9 cellular contexts compared by ENCODE assay signal in the genomic region with DNA sequence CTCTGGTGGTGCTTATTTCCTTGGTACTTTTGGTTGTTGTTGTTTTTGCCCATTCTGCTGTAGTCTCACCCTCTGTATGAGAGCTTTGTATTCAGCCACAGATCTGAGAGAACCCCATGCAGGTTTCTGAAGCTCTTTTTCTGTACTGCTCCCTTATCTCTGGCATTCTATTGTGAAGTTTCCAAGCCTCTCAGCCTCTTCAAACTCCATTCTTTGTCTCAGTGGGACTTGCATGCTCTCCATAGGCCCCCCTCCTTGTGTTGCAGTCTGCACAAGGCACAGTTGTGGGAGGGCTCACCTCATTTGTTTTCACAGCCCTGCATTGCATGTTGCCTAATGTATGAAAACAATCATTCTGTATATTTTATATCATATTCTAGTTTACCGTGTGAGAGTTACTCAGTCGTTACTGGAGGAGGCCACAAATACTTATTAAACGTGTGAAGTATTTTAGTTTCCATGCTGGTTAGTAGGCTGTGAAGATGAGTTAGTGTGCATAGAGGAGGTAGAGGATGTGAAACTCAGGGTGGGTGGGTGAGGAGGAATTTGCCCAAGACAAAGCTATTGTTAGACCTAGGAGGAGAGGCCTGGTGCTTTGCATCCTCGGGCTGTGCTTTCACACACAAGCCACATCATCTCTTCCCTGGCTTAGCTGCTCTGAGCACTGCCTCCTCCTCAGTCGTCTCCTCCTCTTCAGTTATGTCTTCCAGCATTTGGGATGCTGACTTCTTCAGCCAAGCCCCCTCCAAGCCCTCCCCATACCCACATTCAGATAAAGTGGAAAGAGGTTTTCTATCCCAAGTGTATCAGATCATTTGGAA. TPM values are rescaled to one million over a fixed set of nuclear protein-coding genes. Genes with fewer than 3 reads are reported as not detected.
DNase-seq lines count a peak whose midpoint lies in the region; ATAC-seq and TF ChIP-seq lines count a peak whose summit lies in the region.
"Had no signal": no experiment of that assay in that cellular context is flagged by ENCODE, and none has a peak within 500 bp of the region (broad histone marks: within the 10 kb centered on the region; RNA-seq: fewer than 3 reads in every experiment).

No MANE protein-coding gene starts in this region.

- H3K4me1 ChIP-seq in OCI-LY7 (ENCODE audit: insufficient read depth, low read length, poor library complexity, severe bottlenecking) (peaks cover 89% of the 10 kb centered on the region), mesodermal cell (ENCODE audit: control insufficient read depth, insufficient read depth, low read length, poor library complexity, severe bottlenecking) (peaks cover 16% of the 10 kb centered on the region)

- no peaks in the 10 kb centered on the region for H3K9me2 ChIP-seq in OCI-LY7 (ENCODE audit: insufficient read depth, low read length)

- POLR2A ChIA-PET in OCI-LY7 (lab: Charles Lee) = interaction anchor here (0.6 to 8.9 kb wide), 29 partner anchors 7 to 1661 kb away, joined by 3 to 114 read pairs (median 4); partner anchors contain the start of genes CEPT1, CHI3L2 and DRAM2

- H3K79me2 ChIP-seq in OCI-LY7 (ENCODE audit: insufficient read depth, low read depth, low read length) = no peaks in the 10 kb centered on the region

- TF ChIP-seq CTCF in OCI-LY7 (conservative IDR thresholded peaks at IDR 0.05; ENCODE audit: low read length) = no peak

- H3K4me3 ChIP-seq in OCI-LY7 (ENCODE audit: low read depth, low read length, poor library complexity, severe bottlenecking) (peak overlapping the region; percentile 52), mesodermal cell (ENCODE audit: extremely low read depth, insufficient read depth, low read length, poor library complexity, severe bottlenecking) (no peak overlapping the region)

- no peaks in the 10 kb centered on the region for H4K20me1 ChIP-seq in OCI-LY7 (ENCODE audit: insufficient read depth, low read length)

- intact Hi-C loops in OCI-LY7 (cut with micrococcal nuclease; ENCODE audit: unreplicated experiment) = loop anchor here (2.0 to 10.0 kb wide), 8 partner anchors 15 to 587 kb away; partner anchors contain the start of gene DDX20
- intact Hi-C loops in posterior vena cava (cut with DNase I) = loop anchor here (5.0 to 10.0 kb wide), 2 partner anchors 175 to 183 kb away; no protein-coding TSS in a partner anchor

- CTCF ChIA-PET in OCI-LY7 (lab: Charles Lee; ENCODE audit: unreplicated experiment) = interaction anchor here (0.9 to 2.1 kb wide), 7 partner anchors 69 to 288 kb away, joined by 3 to 5 read pairs (median 3); no protein-coding TSS in a partner anchor

- no peaks in the 10 kb centered on the region for H3K36me3 ChIP-seq in OCI-LY7 (ENCODE audit: insufficient read depth, low read length)
- no peaks in the 10 kb centered on the region for H3K36me3 ChIP-seq in mesodermal cell (ENCODE audit: control insufficient read depth, insufficient read depth, low read length)

- 86 to 96% methylated on average over 1 to 2 of the region's 5 CpGs for WGBS in mesodermal cell (ENCODE audit: insufficient coverage in 2 of 2), 2 experiments

- BruUV-seq in OCI-LY7 (replicated peaks; lab: Mats Ljungman, UMichigan) = no TSS peak

- peak overlapping the region; percentile 4; the same call in 1 of the 2 replicates for H2AFZ ChIP-seq in OCI-LY7 (ENCODE audit: low read length)

- peak overlapping the region; percentile 87 for H3K4me2 ChIP-seq in OCI-LY7 (ENCODE audit: low read length)

- ATAC-seq in GM18520 (IDR thresholded peaks at IDR 0.05; ENCODE audit: unreplicated experiment) (peak; percentile 23), HG02623 (IDR thresholded peaks at IDR 0.05; ENCODE audit: unreplicated experiment) (peak; percentile 27)

- H3K9me3 ChIP-seq in OCI-LY7 (ENCODE audit: low read length) (no peaks in the 10 kb centered on the region), mesodermal cell (ENCODE audit: control insufficient read depth, low read length) (no peaks in the 10 kb centered on the region)

- DNase-seq in OCI-LY7 (ENCODE audit: low spot score) (peak; percentile 92), posterior vena cava (ENCODE audit: low spot score) (no peak), NCI-H2227 treated with DMSO at 0.1 percent for 48 hours (lab: John Stamatoyannopoulos, UW) (no peak), DMS79 treated with DMSO at 0.1 percent for 48 hours (lab: John Stamatoyannopoulos, UW) (no peak)
- no peak for DNase-seq in effector CD8-positive, alpha-beta T cell (lab: John Stamatoyannopoulos, UW)

- H3K27ac ChIP-seq in OCI-LY7 (ENCODE audit: low read depth, low read length, poor library complexity, severe bottlenecking) = peak overlapping the region; percentile 97
- H3K27ac ChIP-seq in mesodermal cell (ENCODE audit: low read depth, low read length, severe bottlenecking) = peak overlapping the region; percentile 34

RNA-seq across cellular contexts. Expression of gene CHI3L2, which starts 7.8 kb away (rescaled TPM):
- 37.1 and 50.6 TPM in 2 replicates for total RNA-seq in OCI-LY7 (2014; rRNA removed; shearing (Covaris generic))
- total RNA-seq in OCI-LY7 (2022) = 88.7 and 95.4 TPM in 2 replicates
- not detected for polyA plus RNA-seq in mesodermal cell (2013, experiment 1 of 2)
- polyA plus RNA-seq in mesodermal cell (2013, experiment 2 of 2) = not detected
- total RNA-seq in posterior vena cava = 10 to 100 TPM in 1 of 2 donors, 1 to 10 TPM in 1; 7.9 to 23.4 TPM

RNA-seq across cellular contexts. Expression of gene DENND2D, which starts 19.2 kb away (rescaled TPM):
- total RNA-seq in OCI-LY7 (2014; rRNA removed; shearing (Covaris generic)) = 34.4 and 39.9 TPM in 2 replicates
- total RNA-seq in OCI-LY7 (2022) (9.8 and 13.5 TPM in 2 replicates), posterior vena cava (10 to 100 TPM; 10.5 to 15.7 TPM)
- polyA plus RNA-seq in mesodermal cell (2013, experiment 1 of 2) = not detected
- polyA plus RNA-seq in mesodermal cell (2013, experiment 2 of 2) = not detected
- total RNA-seq: HT1080 had no signal
